Comparison of ENCODE assay signal across 8 cellular contexts in the genomic region with DNA sequence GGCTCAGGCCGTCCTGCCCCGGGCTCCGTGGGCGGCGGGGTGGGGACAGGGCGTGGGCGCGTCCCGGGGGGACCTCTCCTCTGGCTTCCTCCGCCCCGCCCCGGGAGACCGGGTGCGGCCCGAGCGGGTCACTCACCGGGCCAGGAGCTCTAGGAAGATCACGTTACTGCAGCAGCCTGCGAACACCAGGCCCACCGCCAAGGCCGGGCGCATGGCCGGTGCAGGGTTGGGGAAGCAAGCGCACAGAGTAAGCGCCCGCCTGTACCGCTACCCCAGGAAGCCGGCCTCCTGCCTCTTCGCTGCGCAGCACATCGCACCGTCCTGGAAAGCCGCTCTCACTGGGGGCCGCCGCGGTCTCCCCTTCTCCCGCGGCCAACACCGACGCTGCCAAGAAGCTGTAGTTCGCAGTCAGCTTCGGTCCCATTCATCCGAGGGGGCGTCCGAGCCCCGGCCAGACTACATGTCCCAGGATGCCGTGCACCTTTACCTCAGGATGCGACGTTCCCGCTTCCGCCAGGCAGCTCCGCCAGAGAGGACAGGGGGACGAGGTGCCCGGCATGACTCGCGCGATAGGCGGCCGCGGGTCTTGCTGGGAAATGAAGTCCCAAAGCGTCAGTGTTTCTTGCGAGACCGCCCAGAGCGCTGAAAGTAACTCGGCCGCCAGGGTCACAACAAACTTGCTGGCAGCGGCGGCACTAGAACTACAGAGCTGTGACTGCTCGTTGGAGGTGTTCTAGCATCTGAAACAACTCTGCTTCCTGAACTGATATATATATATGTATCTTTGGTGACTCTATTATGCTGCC. TPM values are rescaled to one million over a fixed set of nuclear protein-coding genes. Genes with fewer than 3 reads are reported as not detected.
A peak's percentile ranks its signal among the peaks of the same experiment; 100 is the strongest.
DNase-seq lines count a peak whose midpoint lies in the region; ATAC-seq lines count a peak whose summit lies in the region.

A gene with protein sequence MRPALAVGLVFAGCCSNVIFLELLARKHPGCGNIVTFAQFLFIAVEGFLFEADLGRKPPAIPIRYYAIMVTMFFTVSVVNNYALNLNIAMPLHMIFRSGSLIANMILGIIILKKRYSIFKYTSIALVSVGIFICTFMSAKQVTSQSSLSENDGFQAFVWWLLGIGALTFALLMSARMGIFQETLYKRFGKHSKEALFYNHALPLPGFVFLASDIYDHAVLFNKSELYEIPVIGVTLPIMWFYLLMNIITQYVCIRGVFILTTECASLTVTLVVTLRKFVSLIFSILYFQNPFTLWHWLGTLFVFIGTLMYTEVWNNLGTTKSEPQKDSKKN (minus strand): TSS at position 392 of the 806 bp plus-strand sequence. CDS start 179 bp downstream, at position 213.

- no peaks in the 10 kb centered on the region for H3K9me3 ChIP-seq in effector memory CD4-positive, alpha-beta T cell (ENCODE audit: control insufficient read depth, low read length)

- no peaks in the 10 kb centered on the region for H3K36me3 ChIP-seq in effector memory CD4-positive, alpha-beta T cell (ENCODE audit: control insufficient read depth, insufficient read depth, low read length)

- H3K27me3 ChIP-seq in effector memory CD4-positive, alpha-beta T cell (replicated peaks; ENCODE audit: control insufficient read depth, insufficient read depth, low read length, poor library complexity, severe bottlenecking): no peaks in the 10 kb centered on the region

- H3K4me3 ChIP-seq in effector memory CD4-positive, alpha-beta T cell (ENCODE audit: insufficient read depth, low read depth, low read length, poor library complexity, severe bottlenecking): peak within 1 kb of the TSS; percentile 87

- DNase-seq in COLO829 (ENCODE audit: low spot score) (peak; percentile 100), HS-5 (ENCODE audit: low read depth) (peak; percentile 71), lung microvascular endothelial cell (ENCODE audit: low read depth in 2 of 2) (peak; percentile 98)
- DNase-seq in NK-92 treated with Interleukin-12 subunit alpha and Interleukin-12 subunit beta, amount 100 ng/mL, for 24 hours (lab: John Stamatoyannopoulos, UW): peak; percentile 96
- DNase-seq in activated CD8-positive, alpha-beta memory T cell treated with anti-CD3 and anti-CD28 coated beads for 24 hours: peak; percentile 95
- peak; percentile 80 to 91 (median 89) for DNase-seq in effector memory CD4-positive, alpha-beta T cell
- DNase-seq in stimulated activated CD4-positive, alpha-beta T cell treated with anti-CD3 and anti-CD28 coated beads, TNF-alpha, amount 100 ng/mL, for 48 hours (ENCODE audit: low read depth in 3 of 3): peak; percentile 86 to 93 (median 89)

- H3K27ac ChIP-seq in effector memory CD4-positive, alpha-beta T cell (ENCODE audit: insufficient read depth, low read length, poor library complexity, severe bottlenecking): peak within 1 kb of the TSS; percentile 61

- peak; percentile 99 for ATAC-seq in GM19468 (IDR thresholded peaks at IDR 0.05; ENCODE audit: extremely low read depth, unreplicated experiment)

- H3K4me1 ChIP-seq in effector memory CD4-positive, alpha-beta T cell (ENCODE audit: control insufficient read depth, insufficient read depth, low read length, poor library complexity, severe bottlenecking): no peaks in the 10 kb centered on the region

RNA-seq across cellular contexts. Expression of the gene that starts here (rescaled TPM):
- total RNA-seq in lung microvascular endothelial cell: 9.4 and 11.5 TPM in 2 replicates

Comparison
In these comparisons a context has a peak if more than half of its experiments do, and no peak if none do; other contexts are left out.
1. Peak in every context shown above with its lines: DNase-seq, ATAC-seq, H3K4me3 ChIP-seq and H3K27ac ChIP-seq.